Comparison of ENCODE assay signal across 28 cellular contexts in the genomic region with DNA sequence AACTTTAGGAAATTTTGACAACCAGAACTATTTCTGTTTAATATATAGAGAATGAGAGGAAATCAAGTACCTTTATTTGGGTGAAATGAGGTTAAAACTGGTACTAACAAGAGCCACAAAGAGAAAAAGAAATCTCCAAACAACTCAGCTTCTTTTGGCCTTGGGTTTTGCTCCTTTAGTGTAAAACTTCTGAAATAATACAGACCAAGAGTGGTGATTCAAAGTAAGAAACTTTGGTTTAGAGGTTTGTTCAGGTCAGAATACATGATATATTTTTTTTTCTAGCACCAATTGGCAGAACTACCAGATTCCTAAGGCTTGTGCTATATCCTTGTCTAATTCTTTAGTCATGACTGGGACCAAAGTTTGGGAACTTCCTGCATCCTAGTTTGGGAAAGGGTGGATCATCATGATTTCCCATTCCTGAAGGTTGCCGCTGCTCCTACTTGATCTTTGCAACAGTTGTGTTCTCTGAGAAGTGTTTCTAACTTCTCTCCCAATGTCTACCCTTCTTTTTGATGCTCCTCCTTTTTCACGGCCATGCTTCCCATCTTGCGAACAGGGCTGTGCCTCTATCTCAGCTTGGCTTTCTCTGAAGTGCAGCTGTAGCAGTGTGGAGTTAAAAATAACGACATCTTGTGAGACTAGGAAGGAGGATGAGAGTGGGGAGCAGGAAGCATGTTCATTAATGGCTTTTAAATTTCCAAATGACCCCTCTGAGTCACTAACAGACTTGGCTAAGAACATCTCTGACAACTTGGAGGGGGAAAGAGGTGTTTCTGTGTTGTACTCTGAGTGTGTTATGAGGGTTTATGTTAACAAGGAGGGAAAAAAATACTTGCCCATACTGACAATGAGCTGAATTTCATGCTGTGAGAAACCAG.
DNase-seq lines count a peak whose midpoint lies in the region; ATAC-seq, FAIRE-seq and TF ChIP-seq lines count a peak whose summit lies in the region.
"Had no signal": no experiment of that assay in that cellular context is flagged by ENCODE, and none has a peak within 500 bp of the region (broad histone marks: within the 10 kb centered on the region; RNA-seq: fewer than 3 reads in every experiment).

No MANE protein-coding gene starts in this region.

- no peaks in the 10 kb centered on the region for H3K9me3 Mint-ChIP-seq in endodermal cell
- H3K9me3 Mint-ChIP-seq: activated CD4-positive, alpha-beta memory T cell treated with anti-CD3 and anti-CD28 coated beads for 36 hours; activated naive CD4-positive, alpha-beta T cell treated with anti-CD3 and anti-CD28 coated beads, Interleukin-2, amount 50 U/mL, for 72 hours; activated T-cell treated with anti-CD3 and anti-CD28 coated beads, Interleukin-2, amount 50 U/mL, for 4 hours; CD4-positive, alpha-beta memory T cell; H9; natural killer cell treated with Interleukin-12 subunit alpha and Interleukin-12 subunit beta and Interleukin-15 and Interleukin-18, amount 100 ng/mL, for 72 hours; stimulated activated naive B cell treated with anti-CD40 and anti-IgM and Interleukin-4, amounts not matched to agents 10 μg/mL and 1 μg/mL and 100 μg/mL, for 72 hours; T-helper 1 cell treated with Interleukin-12 subunit alpha and Interleukin-12 subunit beta and Interleukin-4 antibody, amounts not matched to agents 30 μg/mL and 1 μg/mL, for 36 hours had no signal

- H3K4me1 ChIP-seq in keratinocyte (ENCODE audit: control insufficient read depth, extremely low read depth, insufficient read depth, low read length) (peaks cover 13% of the 10 kb centered on the region), endodermal cell (ENCODE audit: control insufficient read depth, insufficient read depth, low read length) (no peaks in the 10 kb centered on the region), spleen (no peaks in the 10 kb centered on the region)
- H3K4me1 ChIP-seq: prostate gland had no signal

- peak; percentile 77 for DNase-seq in A172 (ENCODE audit: low spot score)
- peak; percentile 78 for DNase-seq in astrocyte of the spinal cord (ENCODE audit: low read depth, low spot score)
- DNase-seq in keratinocyte (ENCODE audit: low read depth, low spot score), result no peak
- no peak for DNase-seq in endodermal cell
- DNase-seq in spleen, result no peak
- no peak for DNase-seq in DMS79 (lab: John Stamatoyannopoulos, UW)
- no peak for DNase-seq in NCI-H526 treated with DMSO at 0.1 percent for 48 hours (lab: John Stamatoyannopoulos, UW)
- DNase-seq: activated CD4-positive, alpha-beta memory T cell treated with anti-CD3 and anti-CD28 coated beads for 36 hours; activated T-cell treated with anti-CD3 and anti-CD28 coated beads, Interleukin-2, amount 50 U/mL, for 4 hours; body of pancreas; CD4-positive, alpha-beta memory T cell; H9; heart left ventricle; NCI-H2081 treated with DMSO at 0.1 percent for 48 hours; NCI-H524; SHP77; stimulated activated naive B cell treated with anti-CD40 and anti-IgM and Interleukin-4, amounts not matched to agents 10 μg/mL and 1 μg/mL and 100 μg/mL, for 72 hours; transverse colon; WERI-Rb-1 had no signal

- no peak overlapping the region for H3K4me2 ChIP-seq in keratinocyte (ENCODE audit: control insufficient read depth, extremely low read depth, insufficient read depth, low read depth, low read length)

- dilution Hi-C loops in keratinocyte (cut with MboI; ENCODE audit: extremely low pct_ligation_motif_present, low sequenced_read_pairs), result no loop called here

- no peak overlapping the region for H2AFZ ChIP-seq in keratinocyte (ENCODE audit: control insufficient read depth, low read length)

- intact Hi-C loops in spleen (cut with DNase I; ENCODE audit: low total_unique reads), result no loop called here

- TF ChIP-seq CTCF in astrocyte of the spinal cord (IDR thresholded peaks at IDR 0.05; ENCODE audit: low read depth, low read length) (no peak), keratinocyte (optimal IDR thresholded peaks at IDR 0.05 in 1 of 3, IDR thresholded peaks at IDR 0.05 in 1 of 3, conservative IDR thresholded peaks at IDR 0.05 in 1 of 3; ENCODE audit: extremely low read depth in 1 of 3, insufficient read depth in 2 of 3, low read length in 3 of 3) (no peak), endodermal cell (conservative IDR thresholded peaks at IDR 0.05) (no peak), spleen (IDR thresholded peaks at IDR 0.05 in 8 of 11, conservative IDR thresholded peaks at IDR 0.05 in 3 of 11) (no peak)

- no peak for TF ChIP-seq POLR2A in spleen (IDR thresholded peaks at IDR 0.05)

- H3K79me2 ChIP-seq in keratinocyte (ENCODE audit: control insufficient read depth, insufficient read depth, low read length), result no peaks in the 10 kb centered on the region

- 89 to 100% methylated on average over 1 to 4 of the region's 4 CpGs for WGBS in endodermal cell (ENCODE audit: insufficient coverage in 1 of 2, insufficient read length in 1 of 2), 2 experiments
- 64 to 76% (median 68%) methylated on average over 4 of the region's 4 CpGs for WGBS in spleen, 5 donors

- H3K36me3 ChIP-seq in keratinocyte (ENCODE audit: control insufficient read depth in 2 of 2, extremely low read depth in 1 of 2, insufficient read depth in 2 of 2, low read length in 2 of 2) (no peaks in the 10 kb centered on the region), endodermal cell (ENCODE audit: control insufficient read depth, insufficient read depth, low read length) (no peaks in the 10 kb centered on the region), spleen (no peaks in the 10 kb centered on the region)
- H3K36me3 ChIP-seq: esophagus muscularis mucosa, heart left ventricle, prostate gland, transverse colon, WERI-Rb-1 had no signal

- H3K27ac ChIP-seq in keratinocyte (ENCODE audit: control insufficient read depth, insufficient read depth, low read length) (no peak overlapping the region), endodermal cell (ENCODE audit: low read depth, low read length) (no peak overlapping the region), spleen (no peak overlapping the region)
- H3K27ac ChIP-seq: body of pancreas, prostate gland, WERI-Rb-1 had no signal

- no peak overlapping the region for H3K4me3 Mint-ChIP-seq in endodermal cell
- H3K4me3 Mint-ChIP-seq: activated CD4-positive, alpha-beta memory T cell treated with anti-CD3 and anti-CD28 coated beads for 36 hours; activated T-cell treated with anti-CD3 and anti-CD28 coated beads, Interleukin-2, amount 50 U/mL, for 4 hours; CD4-positive, alpha-beta memory T cell; H9; natural killer cell treated with Interleukin-12 subunit alpha and Interleukin-12 subunit beta and Interleukin-15 and Interleukin-18, amount 100 ng/mL, for 72 hours; stimulated activated naive B cell treated with anti-CD40 and anti-IgM and Interleukin-4, amounts not matched to agents 10 μg/mL and 1 μg/mL and 100 μg/mL, for 72 hours; T-helper 1 cell treated with Interleukin-12 subunit alpha and Interleukin-12 subunit beta and Interleukin-4 antibody, amounts not matched to agents 30 μg/mL and 1 μg/mL, for 36 hours had no signal

- H3K9me1 ChIP-seq in keratinocyte (ENCODE audit: control insufficient read depth, extremely low read depth, insufficient read depth, low read length), result no peaks in the 10 kb centered on the region

- in situ Hi-C loops in astrocyte of the spinal cord (cut with HindIII; ENCODE audit: low sequenced_read_pairs), result no loop called here

- no peaks in the 10 kb centered on the region for H3K27me3 Mint-ChIP-seq in endodermal cell (ENCODE audit: insufficient read depth)

- H3K27ac Mint-ChIP-seq in endodermal cell, result no peak overlapping the region
- H3K27ac Mint-ChIP-seq: activated CD4-positive, alpha-beta memory T cell treated with anti-CD3 and anti-CD28 coated beads for 36 hours; activated naive CD4-positive, alpha-beta T cell treated with anti-CD3 and anti-CD28 coated beads, Interleukin-2, amount 50 U/mL, for 72 hours; H9; natural killer cell treated with Interleukin-12 subunit alpha and Interleukin-12 subunit beta and Interleukin-15 and Interleukin-18, amount 100 ng/mL, for 72 hours; stimulated activated naive B cell treated with anti-CD40 and anti-IgM and Interleukin-4, amounts not matched to agents 10 μg/mL and 1 μg/mL and 100 μg/mL, for 72 hours; T-helper 1 cell treated with Interleukin-12 subunit alpha and Interleukin-12 subunit beta and Interleukin-4 antibody, amounts not matched to agents 30 μg/mL and 1 μg/mL, for 36 hours had no signal

- H3K9ac ChIP-seq in keratinocyte (ENCODE audit: control insufficient read depth, extremely low read depth, insufficient read depth, low read length) (no peak overlapping the region), endodermal cell (ENCODE audit: extremely low read depth, low read length, poor library complexity, severe bottlenecking) (no peak overlapping the region)

- no peaks in the 10 kb centered on the region for H3K36me3 Mint-ChIP-seq in endodermal cell (ENCODE audit: low read depth)
- H3K36me3 Mint-ChIP-seq: activated CD4-positive, alpha-beta memory T cell treated with anti-CD3 and anti-CD28 coated beads for 36 hours; activated naive CD4-positive, alpha-beta T cell treated with anti-CD3 and anti-CD28 coated beads, Interleukin-2, amount 50 U/mL, for 72 hours; CD4-positive, alpha-beta memory T cell; natural killer cell treated with Interleukin-12 subunit alpha and Interleukin-12 subunit beta and Interleukin-15 and Interleukin-18, amount 100 ng/mL, for 72 hours; stimulated activated naive B cell treated with anti-CD40 and anti-IgM and Interleukin-4, amounts not matched to agents 10 μg/mL and 1 μg/mL and 100 μg/mL, for 72 hours had no signal

- H3K9me3 ChIP-seq in keratinocyte (ENCODE audit: control insufficient read depth, low read depth, low read length), result no peaks in the 10 kb centered on the region
- H3K9me3 ChIP-seq in endodermal cell (ENCODE audit: control insufficient read depth, low read length), result no peaks in the 10 kb centered on the region
- no peaks in the 10 kb centered on the region for H3K9me3 ChIP-seq in spleen
- H3K9me3 ChIP-seq: body of pancreas, esophagus muscularis mucosa, heart left ventricle, prostate gland, transverse colon had no signal

- ATAC-seq in HG02610 (IDR thresholded peaks at IDR 0.05; ENCODE audit: unreplicated experiment), result peak; percentile 59
- ATAC-seq: activated T-cell treated with anti-CD3 and anti-CD28 coated beads, Interleukin-2, amount 50 U/mL, for 4 hours; body of pancreas; K562; natural killer cell treated with Interleukin-12 subunit alpha and Interleukin-12 subunit beta and Interleukin-15 and Interleukin-18, amount 100 ng/mL, for 72 hours; stimulated activated naive B cell treated with anti-CD40 and anti-IgM and Interleukin-4, amounts not matched to agents 10 μg/mL and 1 μg/mL and 100 μg/mL, for 72 hours had no signal

- FAIRE-seq in keratinocyte (lab: Jason Lieb, UNC), result peak; percentile 53
- FAIRE-seq: A204.1, islet of Langerhans, K562 had no signal

- H3K4me1 Mint-ChIP-seq in endodermal cell, result no peaks in the 10 kb centered on the region
- H3K4me1 Mint-ChIP-seq: H9; stimulated activated naive B cell treated with anti-CD40 and anti-IgM and Interleukin-4, amounts not matched to agents 10 μg/mL and 1 μg/mL and 100 μg/mL, for 72 hours had no signal

- H3K27me3 ChIP-seq in keratinocyte (ENCODE audit: control insufficient read depth, extremely low read depth, insufficient read depth, low read length) (no peaks in the 10 kb centered on the region), endodermal cell (ENCODE audit: control insufficient read depth, insufficient read depth, low read length, poor library complexity, severe bottlenecking) (no peaks in the 10 kb centered on the region), spleen (replicated peaks in 1 of 7) (peaks cover 0 to 32% (median 0%) of the 10 kb centered on the region in 7 donors)
- H3K27me3 ChIP-seq: body of pancreas, esophagus muscularis mucosa, heart left ventricle, transverse colon had no signal

- H4K20me1 ChIP-seq in keratinocyte (ENCODE audit: control insufficient read depth, extremely low read depth, insufficient read depth, low read length), result no peaks in the 10 kb centered on the region

- H3K4me3 ChIP-seq in astrocyte of the spinal cord (ENCODE audit: low read depth, low read length) (no peak overlapping the region), keratinocyte (ENCODE audit: control insufficient read depth in 2 of 3, extremely low read depth in 1 of 3, insufficient read depth in 2 of 3, low read depth in 1 of 3, low read length in 3 of 3) (no peak overlapping the region), endodermal cell (ENCODE audit: low read length) (no peak overlapping the region), spleen (no peak overlapping the region)
- H3K4me3 ChIP-seq: body of pancreas, esophagus muscularis mucosa, heart left ventricle, K562, prostate gland, transverse colon had no signal

Comparison
In these comparisons a context has a peak if more than half of its experiments do, and no peak if none do; other contexts are left out.
1. DNase-seq: peak in A172 (single experiment) and astrocyte of the spinal cord (single experiment); none in keratinocyte (single experiment), endodermal cell (single experiment), spleen (single experiment), DMS79 (single experiment) and NCI-H526 treated with DMSO at 0.1 percent for 48 hours (single experiment).